Comparison of ENCODE assay signal across 9 cellular contexts in genomic region chr19:55447421-55448174, GRCh38. TPM values are rescaled to one million over a fixed set of nuclear protein-coding genes. Genes with fewer than 3 reads are reported as not detected.
DNase-seq lines count a peak whose midpoint lies in the region; ATAC-seq and TF ChIP-seq lines count a peak whose summit lies in the region.
"Had no signal": no experiment of that assay in that cellular context is flagged by ENCODE, and none has a peak within 500 bp of the region (broad histone marks: within the 10 kb centered on the region; RNA-seq: fewer than 3 reads in every experiment).

No MANE protein-coding gene starts in this region.

- peak; percentile 20 for DNase-seq in DND-41
- peak; percentile 54 for DNase-seq in NCI-H146 (lab: John Stamatoyannopoulos, UW)
- DNase-seq in naive B cell = no peak
- no peak for DNase-seq in hepatocyte (ENCODE audit: low spot score)
- no peak for DNase-seq in stimulated activated CD4-positive, alpha-beta T cell treated with anti-CD3 and anti-CD28 coated beads, Interleukin-1b, Interleukin-23, amount 100 ng/mL, for 48 hours
- no peak for DNase-seq in GF-D8 (lab: John Stamatoyannopoulos, UW)
- DNase-seq: activated B cell treated with CpG ODN at 0.5 μM for 24 hours had no signal

- H3K36me3 Mint-ChIP-seq in naive B cell = peaks cover 0 to 8% of the 10 kb centered on the region in 2 donors

- H4K20me1 ChIP-seq in DND-41 (ENCODE audit: insufficient read depth, low read length) (peaks cover 13% of the 10 kb centered on the region; the same call in 1 of the 2 replicates), hepatocyte (ENCODE audit: insufficient read depth, poor library complexity, severe bottlenecking) (no peaks in the 10 kb centered on the region)

- peaks cover 7 to 23% (median 19%) of the 10 kb centered on the region in 3 donors for H3K4me1 Mint-ChIP-seq in naive B cell

- no peaks in the 10 kb centered on the region for H3K9me3 Mint-ChIP-seq in naive B cell
- H3K9me3 Mint-ChIP-seq: activated B cell treated with CpG ODN at 0.5 μM for 24 hours had no signal

- no peak overlapping the region for H3K9ac ChIP-seq in DND-41 (ENCODE audit: low read depth, low read length)

- H3K9me3 ChIP-seq in DND-41 (ENCODE audit: insufficient read depth, low read length, severe bottlenecking) (no peaks in the 10 kb centered on the region), hepatocyte (ENCODE audit: low read depth) (no peaks in the 10 kb centered on the region)

- ATAC-seq in DND-41 (ENCODE audit: insufficient read depth, low read depth) (peak; percentile 22; the same call in 2 of the 3 replicates), naive B cell (ENCODE audit: low read depth in 2 of 2) (peak; percentile 8 to 12), GM21360 (IDR thresholded peaks at IDR 0.05; ENCODE audit: unreplicated experiment) (no peak)

- H3K36me3 ChIP-seq in DND-41 (ENCODE audit: insufficient read depth, low read length) = no peaks in the 10 kb centered on the region
- no peaks in the 10 kb centered on the region for H3K36me3 ChIP-seq in hepatocyte (replicated peaks; ENCODE audit: insufficient read depth, low read depth)

- H3K4me3 ChIP-seq in DND-41 (ENCODE audit: low read depth in 1 of 2, low read length in 2 of 2) = no peak overlapping the region
- H3K4me3 ChIP-seq in hepatocyte = no peak overlapping the region

- no peak overlapping the region for H2AFZ ChIP-seq in DND-41 (ENCODE audit: low read depth, low read length)
- no peak overlapping the region for H2AFZ ChIP-seq in hepatocyte

- TF ChIP-seq CTCF in DND-41 (IDR thresholded peaks at IDR 0.05; ENCODE audit: borderline replicate concordance, extremely low read depth, low read length, poor library complexity, severe bottlenecking) = no peak
- no peak for TF ChIP-seq CTCF in hepatocyte (IDR thresholded peaks at IDR 0.05; ENCODE audit: poor library complexity)

- peaks cover 42% of the 10 kb centered on the region for H3K27me3 ChIP-seq in DND-41 (ENCODE audit: insufficient read depth, low read length, poor library complexity)
- H3K27me3 ChIP-seq in hepatocyte = peaks cover 67% of the 10 kb centered on the region

- peaks cover 34 to 47% (median 39%) of the 10 kb centered on the region in 3 donors for H3K27me3 Mint-ChIP-seq in naive B cell

- H3K4me1 ChIP-seq in DND-41 (ENCODE audit: insufficient read depth, low read length) (peaks cover 24% of the 10 kb centered on the region), hepatocyte (ENCODE audit: insufficient read depth) (peaks cover 11% of the 10 kb centered on the region)

- no peak overlapping the region for H3K4me3 Mint-ChIP-seq in naive B cell
- H3K4me3 Mint-ChIP-seq: activated B cell treated with CpG ODN at 0.5 μM for 24 hours had no signal

- no peak overlapping the region for H3K27ac ChIP-seq in DND-41 (ENCODE audit: low read length)
- H3K27ac ChIP-seq in angular gyrus (ENCODE audit: low read depth, low read length) = peak overlapping the region; percentile 61
- H3K27ac ChIP-seq in hepatocyte = no peak overlapping the region

- no peak overlapping the region for H3K27ac Mint-ChIP-seq in naive B cell
- H3K27ac Mint-ChIP-seq: activated B cell treated with CpG ODN at 0.5 μM for 24 hours had no signal

- H3K4me2 ChIP-seq in DND-41 (ENCODE audit: insufficient read depth, low read length) (no peak overlapping the region), hepatocyte (no peak overlapping the region)

- H3K79me2 ChIP-seq in DND-41 (ENCODE audit: insufficient read depth, low read length) (no peaks in the 10 kb centered on the region), hepatocyte (no peaks in the 10 kb centered on the region)

- WGBS in hepatocyte (ENCODE audit: low lambda C conversion rate, missing lambda C conversion rate) = 31% methylated on average over 10 of the region's 16 CpGs

- H3K9me2 ChIP-seq in hepatocyte (replicated peaks; ENCODE audit: insufficient read depth) = no peaks in the 10 kb centered on the region

RNA-seq across cellular contexts. Expression of gene SHISA7, which starts 4.5 kb away (rescaled TPM):
- polyA plus RNA-seq in naive B cell (ENCODE audit: low read depth in 6 of 6) (not detected), hepatocyte (not detected in 2 replicates)
- not detected in 2 replicates for total RNA-seq in hepatocyte
- total RNA-seq: activated B cell treated with CpG ODN at 0.5 μM for 24 hours had no signal

RNA-seq across cellular contexts. Expression of gene ISOC2, which starts 13.8 kb away (rescaled TPM):
- polyA plus RNA-seq in naive B cell (ENCODE audit: low read depth in 6 of 6) (10 to 100 TPM; 21.8 to 57.9 (median 28.0) TPM), hepatocyte (64.2 and 72.2 TPM in 2 replicates)
- 79.3 and 90.4 TPM in 2 replicates for total RNA-seq in hepatocyte

RNA-seq across cellular contexts. Expression of gene C19orf85, which starts 17.0 kb away (rescaled TPM):
- polyA plus RNA-seq in naive B cell (ENCODE audit: low read depth in 6 of 6) (not detected), hepatocyte (not detected in 2 replicates)
- total RNA-seq in hepatocyte = not detected in 2 replicates
- total RNA-seq: activated B cell treated with CpG ODN at 0.5 μM for 24 hours had no signal

RNA-seq across cellular contexts. Expression of gene ZNF628, which starts 28.8 kb away (rescaled TPM):
- polyA plus RNA-seq in naive B cell (ENCODE audit: low read depth in 6 of 6) = 1 to 10 TPM in 2 of 6 donors, under 1 TPM in 3, not detected in 1; 0.16 to 2.2 (median 0.94) TPM
- total RNA-seq in hepatocyte = 2.2 and 4.7 TPM in 2 replicates
- polyA plus RNA-seq in hepatocyte = 1.0 and 1.2 TPM in 2 replicates

RNA-seq across cellular contexts. Expression of gene NAT14, which starts 37.4 kb away (rescaled TPM):
- polyA plus RNA-seq in naive B cell (ENCODE audit: low read depth in 6 of 6) (1 to 10 TPM; 3.4 to 7.5 (median 4.8) TPM), hepatocyte (40.3 and 43.6 TPM in 2 replicates)
- 14.0 and 22.3 TPM in 2 replicates for total RNA-seq in hepatocyte

Comparison
In these comparisons a context has a peak if more than half of its experiments do, and no peak if none do; other contexts are left out.
1. DNase-seq: peak in DND-41 (single experiment) and NCI-H146 (single experiment); none in naive B cell (single experiment), hepatocyte (single experiment), stimulated activated CD4-positive, alpha-beta T cell treated with anti-CD3 and anti-CD28 coated beads, Interleukin-1b, Interleukin-23, amount 100 ng/mL, for 48 hours (single experiment) and GF-D8 (single experiment).